ENCODE assay signal across 20 cellular contexts in the genomic region with DNA sequence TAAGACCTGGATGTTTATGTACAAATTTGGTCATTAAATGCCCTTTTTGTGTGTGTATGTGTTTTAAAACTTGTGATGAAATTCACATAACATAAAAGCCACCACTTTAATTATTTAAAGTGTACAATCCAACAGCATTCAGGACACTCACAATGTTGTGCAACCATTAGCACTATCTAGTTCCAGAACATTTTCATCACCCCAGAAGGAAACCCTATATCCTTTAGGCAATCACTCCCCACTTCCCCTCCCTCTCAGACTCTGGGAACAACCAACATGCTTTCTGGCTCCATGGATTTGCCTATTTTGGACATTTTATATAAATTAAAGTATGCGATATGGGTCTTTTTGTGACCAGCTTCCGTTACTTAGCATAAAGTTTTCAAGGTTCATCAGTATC.
DNase-seq lines count a peak whose midpoint lies in the region; ATAC-seq, FAIRE-seq and TF ChIP-seq lines count a peak whose summit lies in the region.
"Had no signal": no experiment of that assay in that cellular context is flagged by ENCODE, and none has a peak within 500 bp of the region (broad histone marks: within the 10 kb centered on the region; RNA-seq: fewer than 3 reads in every experiment).

No MANE protein-coding gene starts in this region.

- H3K36me3 ChIP-seq in mammary epithelial cell (ENCODE audit: insufficient read depth, low read length) (no peaks in the 10 kb centered on the region), neutrophil (peaks cover 9% of the 10 kb centered on the region), upper lobe of right lung (no peaks in the 10 kb centered on the region), HepG2 (replicated peaks in 1 of 2; ENCODE audit: control insufficient read depth in 1 of 2, insufficient read depth in 2 of 2, low read length in 2 of 2) (no peaks in the 10 kb centered on the region)
- H3K36me3 ChIP-seq: HAP-1 had no signal

- TF ChIP-seq CTCF in MCF 10A (IDR thresholded peaks at IDR 0.05; ENCODE audit: unreplicated experiment) (no peak), mammary epithelial cell (conservative IDR thresholded peaks at IDR 0.05 in 1 of 2, IDR thresholded peaks at IDR 0.05 in 1 of 2; ENCODE audit: extremely low read depth in 1 of 2, insufficient read depth in 1 of 2, low read depth in 1 of 2, low read length in 2 of 2) (no peak), fibroblast of mammary gland (conservative IDR thresholded peaks at IDR 0.05; ENCODE audit: control insufficient read depth, insufficient read depth, low read depth, low read length) (no peak), neutrophil (IDR thresholded peaks at IDR 0.05) (no peak), upper lobe of right lung (IDR thresholded peaks at IDR 0.05) (no peak), HepG2 (CRISPR knock-in tag; IDR thresholded peaks at IDR 0.05) (no peak)

- ATAC-seq in upper lobe of right lung (peak; percentile 22), HepG2 (no peak), HG03097 (IDR thresholded peaks at IDR 0.05; ENCODE audit: low FRiP score, unreplicated experiment) (no peak)
- ATAC-seq: CD8-positive, alpha-beta T cell had no signal

- no peak for FAIRE-seq in HepG2 (lab: Jason Lieb, UNC)
- FAIRE-seq: D721Med, G401.6, GM12892, GM19239 had no signal

- no peaks in the 10 kb centered on the region for H3K27me3 ChIP-seq in mammary epithelial cell (ENCODE audit: insufficient read depth, low read length)
- H3K27me3 ChIP-seq in neutrophil = no peaks in the 10 kb centered on the region
- H3K27me3 ChIP-seq in upper lobe of right lung = no peaks in the 10 kb centered on the region
- H3K27me3 ChIP-seq in HepG2 (ENCODE audit: control insufficient read depth in 1 of 2, insufficient read depth in 2 of 2, low read length in 2 of 2) = no peaks in the 10 kb centered on the region

- H3K27me3 Mint-ChIP-seq in MCF 10A (ENCODE audit: insufficient read depth, unreplicated experiment) = no peaks in the 10 kb centered on the region

- H3K79me2 ChIP-seq in mammary epithelial cell (ENCODE audit: insufficient read depth, low read length) (no peaks in the 10 kb centered on the region), HepG2 (ENCODE audit: insufficient read depth, low read length) (no peaks in the 10 kb centered on the region)

- CTCF ChIA-PET in MCF 10A (lab: Yijun Ruan, JAX) = interaction anchor here (0.7 to 2.8 kb wide), 2 partner anchors 11 to 291 kb away, joined by 5 to 11 read pairs; no protein-coding TSS in a partner anchor
- CTCF ChIA-PET in mammary epithelial cell (lab: Charles Lee; ENCODE audit: low non-redundant PET) = no interaction called here
- CTCF ChIA-PET in HEK293T (lab: Yijun Ruan, JAX) = no interaction called here
- CTCF ChIA-PET in HepG2 (lab: Yijun Ruan, JAX; ENCODE audit: low intra/inter-chr PET ratio, low total read pairs) = no interaction called here

- no peak for TF ChIP-seq POLR2A in HepG2 (IDR thresholded peaks at IDR 0.05; ENCODE audit: insufficient read depth in 1 of 2, low read depth in 2 of 2, low read length in 2 of 2)

- no peak overlapping the region for H3K4me3 Mint-ChIP-seq in MCF 10A (ENCODE audit: unreplicated experiment)
- H3K4me3 Mint-ChIP-seq: CD14-positive monocyte; CD8-positive, alpha-beta T cell had no signal

- dilution Hi-C loops in mammary epithelial cell (cut with HindIII; ENCODE audit: low sequenced_read_pairs) = no loop called here

- H3K27ac ChIP-seq in mammary epithelial cell (ENCODE audit: insufficient read depth, low read depth, low read length) (no peak overlapping the region), neutrophil (peak overlapping the region; percentile 47), upper lobe of right lung (no peak overlapping the region), HepG2 (ENCODE audit: extremely low read length, insufficient read depth, low read length) (no peak overlapping the region)
- H3K27ac ChIP-seq: 22Rv1 had no signal

- no peak overlapping the region for H3K4me2 ChIP-seq in mammary epithelial cell (ENCODE audit: insufficient read depth, low read depth, low read length)
- no peak overlapping the region for H3K4me2 ChIP-seq in HepG2 (ENCODE audit: low read depth, low read length)

- H3K9me3 ChIP-seq in mammary epithelial cell (replicated peaks; ENCODE audit: insufficient read depth, low read length) = no peaks in the 10 kb centered on the region
- no peaks in the 10 kb centered on the region for H3K9me3 ChIP-seq in neutrophil
- H3K9me3 ChIP-seq in upper lobe of right lung = no peaks in the 10 kb centered on the region
- H3K9me3 ChIP-seq in HepG2 (ENCODE audit: low read length) = no peaks in the 10 kb centered on the region

- in situ Hi-C loops in mammary epithelial cell (cut with MboI; ENCODE audit: low sequenced_read_pairs in 2 of 2) = loop anchor here in 1 of 2 donors (10.0 kb wide), 1 partner anchor 387 kb away; no protein-coding TSS in a partner anchor
- in situ Hi-C loops in HepG2 (cut with HindIII; ENCODE audit: extremely low pct_ligation_motif_present, low pct_unique_long_range_greater_than_20kb) = loop anchor here (10.0 kb wide), 1 partner anchor 287 kb away; no protein-coding TSS in a partner anchor

- DNase-seq in MCF 10A (ENCODE audit: unreplicated experiment) = peak; percentile 41
- DNase-seq in mammary epithelial cell = no peak
- DNase-seq in fibroblast of mammary gland (ENCODE audit: low read depth) = peak; percentile 47
- DNase-seq in upper lobe of right lung = no peak
- DNase-seq in HEK293T (ENCODE audit: extremely low spot score) = no peak
- DNase-seq in HepG2 (ENCODE audit: low spot score) = no peak
- DNase-seq: CD8-positive, alpha-beta T cell; COR-L47; DMS153; DMS79 treated with DMSO at 0.1 percent for 48 hours; GOT3 had no signal

- 100% methylated on average over 1 of the region's 2 CpGs for WGBS in mammary epithelial cell (ENCODE audit: low coverage, missing lambda C conversion rate)
- 85% methylated on average over 2 of the region's 2 CpGs for WGBS in HepG2 (ENCODE audit: low lambda C conversion rate)

- no peaks in the 10 kb centered on the region for H3K4me1 ChIP-seq in mammary epithelial cell (ENCODE audit: insufficient read depth, low read length)
- H3K4me1 ChIP-seq in neutrophil (ENCODE audit: control insufficient read depth in 1 of 2, insufficient read depth in 1 of 2, low read depth in 1 of 2, low read length in 1 of 2) = peaks cover 37 to 40% of the 10 kb centered on the region in 2 experiments
- H3K4me1 ChIP-seq in upper lobe of right lung = peaks cover 1% of the 10 kb centered on the region
- no peaks in the 10 kb centered on the region for H3K4me1 ChIP-seq in HepG2 (ENCODE audit: insufficient read depth, low read length)

- TF ChIP-seq EP300 in HepG2 (IDR thresholded peaks at IDR 0.05; ENCODE audit: low read depth in 2 of 2, low read length in 2 of 2) (no peak), HepG2 (CRISPR knock-in tag; IDR thresholded peaks at IDR 0.05; ENCODE audit: borderline replicate concordance) (no peak)

- no peaks in the 10 kb centered on the region for H3K4me1 Mint-ChIP-seq in MCF 10A (ENCODE audit: insufficient read depth, unreplicated experiment)

- H2AFZ ChIP-seq in mammary epithelial cell (ENCODE audit: low read depth, low read length) (no peak overlapping the region), HepG2 (ENCODE audit: low read length) (no peak overlapping the region)

- POLR2A ChIA-PET in MCF 10A (lab: Yijun Ruan, JAX) = interaction anchor here (0.6 kb wide), 1 partner anchor 12 kb away, joined by 3 read pairs; no protein-coding TSS in a partner anchor
- POLR2A ChIA-PET in HEK293T (lab: Yijun Ruan, JAX) = no interaction called here
- POLR2A ChIA-PET in HepG2 (lab: Yijun Ruan, JAX) = no interaction called here

- no peaks in the 10 kb centered on the region for H4K20me1 ChIP-seq in mammary epithelial cell (ENCODE audit: insufficient read depth, low read length)
- no peaks in the 10 kb centered on the region for H4K20me1 ChIP-seq in HepG2 (ENCODE audit: insufficient read depth, low read length)

- intact Hi-C loops in MCF 10A (cut with micrococcal nuclease) = no loop called here
- intact Hi-C loops in mammary epithelial cell (cut with micrococcal nuclease) = no loop called here
- intact Hi-C loops in upper lobe of right lung (cut with DNase I) = no loop called here
- intact Hi-C loops in HepG2 (cut with micrococcal nuclease; ENCODE audit: unreplicated experiment) = no loop called here

- H3K36me3 Mint-ChIP-seq in MCF 10A (ENCODE audit: insufficient read depth, unreplicated experiment) = no peaks in the 10 kb centered on the region
- H3K36me3 Mint-ChIP-seq: CD14-positive monocyte; CD8-positive, alpha-beta T cell had no signal

- BruUV-seq in MCF 10A (replicated peaks; lab: Mats Ljungman, UMichigan) = no TSS peak
- BruUV-seq in mammary epithelial cell (replicated peaks; lab: Mats Ljungman, UMichigan) = no TSS peak
- no TSS peak for BruUV-seq in HepG2 (replicated peaks; lab: Mats Ljungman, UMichigan)

- no peak overlapping the region for H3K9ac ChIP-seq in mammary epithelial cell (ENCODE audit: insufficient read depth, low read length)
- H3K9ac ChIP-seq in HepG2 (ENCODE audit: insufficient read depth, low read depth, low read length) = no peak overlapping the region

- H3K27ac Mint-ChIP-seq in MCF 10A (ENCODE audit: low read depth, unreplicated experiment) = no peak overlapping the region
- H3K27ac Mint-ChIP-seq: CD14-positive monocyte; CD8-positive, alpha-beta T cell had no signal

- no peak overlapping the region for H3K4me3 ChIP-seq in mammary epithelial cell (replicated peaks in 1 of 3; ENCODE audit: insufficient read depth in 1 of 3, low read depth in 2 of 3, low read length in 3 of 3)
- no peak overlapping the region for H3K4me3 ChIP-seq in fibroblast of mammary gland (ENCODE audit: control insufficient read depth, low read depth, low read length)
- no peak overlapping the region for H3K4me3 ChIP-seq in neutrophil (ENCODE audit: low read depth in 1 of 2, low read length in 1 of 2)
- H3K4me3 ChIP-seq in upper lobe of right lung = no peak overlapping the region
- no peak overlapping the region for H3K4me3 ChIP-seq in HepG2 (replicated peaks in 1 of 3; ENCODE audit: insufficient read depth in 1 of 3, low read depth in 2 of 3, low read length in 3 of 3)
- H3K4me3 ChIP-seq: HAP-1 had no signal

- H3K9me3 Mint-ChIP-seq in MCF 10A (ENCODE audit: unreplicated experiment) = no peaks in the 10 kb centered on the region
- H3K9me3 Mint-ChIP-seq: CD14-positive monocyte; CD8-positive, alpha-beta T cell had no signal

- no peak for TF ChIP-seq RAD21 in HepG2 (CRISPR knock-in tag; IDR thresholded peaks at IDR 0.05)

TF ChIP-seq in HEK293T, 16 proteins besides CTCF, POLR2A, EP300 and RAD21 (continues in another document):
- TF ChIP-seq FOXK2 (IDR thresholded peaks at IDR 0.05) = no peak
- TF ChIP-seq TARDBP (IDR thresholded peaks at IDR 0.05) = no peak
- no peak for TF ChIP-seq NFRKB (IDR thresholded peaks at IDR 0.05)
- no peak for TF ChIP-seq CTBP1 (IDR thresholded peaks at IDR 0.05; ENCODE audit: borderline replicate concordance)

TF ChIP-seq in HepG2, 621 proteins besides CTCF, POLR2A, EP300 and RAD21 (continues in another document):
- TF ChIP-seq SMAD1 (CRISPR knock-in tag; IDR thresholded peaks at IDR 0.05; ENCODE audit: borderline replicate concordance, low read depth) (no peak), ZNF3 (CRISPR knock-in tag; IDR thresholded peaks at IDR 0.05) (no peak)

Comparison
In these comparisons a context has a peak if more than half of its experiments do, and no peak if none do; other contexts are left out.
1. DNase-seq: peak in MCF 10A (single experiment) and fibroblast of mammary gland (single experiment); none in mammary epithelial cell (single experiment), upper lobe of right lung (single experiment), HEK293T (single experiment) and HepG2 (single experiment).